ENCODE assay signal across 25 cellular contexts in genomic region chr7:148218603-148219002, GRCh38.
DNase-seq lines count a peak whose midpoint lies in the region; ATAC-seq, FAIRE-seq and TF ChIP-seq lines count a peak whose summit lies in the region.
"Had no signal": no experiment of that assay in that cellular context is flagged by ENCODE, and none has a peak within 500 bp of the region (broad histone marks: within the 10 kb centered on the region; RNA-seq: fewer than 3 reads in every experiment).

No MANE protein-coding gene starts in this region.

- FAIRE-seq in GM12891 (lab: Jason Lieb, UNC) = no peak
- FAIRE-seq: G401.6, RCC 7860 had no signal

- no peak for TF ChIP-seq POLR2A in GM12891 (IDR thresholded peaks at IDR 0.05; ENCODE audit: low read depth, low read length)

- peak; percentile 70 for ATAC-seq in GM21360 (IDR thresholded peaks at IDR 0.05; ENCODE audit: unreplicated experiment)
- peak; percentile 64 for ATAC-seq in HG03103 (IDR thresholded peaks at IDR 0.05; ENCODE audit: low read depth, unreplicated experiment)
- peak; percentile 63 for ATAC-seq in HG03520 (IDR thresholded peaks at IDR 0.05; ENCODE audit: unreplicated experiment)
- no peak for ATAC-seq in HG02588 (IDR thresholded peaks at IDR 0.05; ENCODE audit: unreplicated experiment)
- ATAC-seq in HG03095 (IDR thresholded peaks at IDR 0.05; ENCODE audit: unreplicated experiment) = no peak
- ATAC-seq: Right ventricle myocardium inferior had no signal

- DNase-seq in GM12891 (ENCODE audit: insufficient read length, low spot score) (no peak), germinal center (ENCODE audit: low spot score) (no peak)
- no peak for DNase-seq in stimulated activated CD4-positive, alpha-beta T cell treated with anti-CD3 and anti-CD28 coated beads, Interleukin-4, amount 100 ng/mL, for 1 hour
- DNase-seq: 8988T; Caco-2; CD4-positive, alpha-beta memory T cell; DMS153; H7; HFFc6; KBM-7; NCI-H1092; NCI-H1436; NCI-H1930; NCI-H2227 treated with DMSO at 0.1 percent for 48 hours; NCI-H524; NCI-H774; T-helper 9 cell had no signal

TF ChIP-seq in GM12891, 5 proteins besides CTCF, POLR2A, EP300 and RAD21:
- TF ChIP-seq POU2F2 (IDR thresholded peaks at IDR 0.05; ENCODE audit: low read depth, low read length) (peak; percentile 14; the same call in 1 of the 2 replicates), SPI1 (IDR thresholded peaks at IDR 0.05; ENCODE audit: low read depth, low read length) (no peak; the same call in 1 of the 2 replicates)

Comparison
In these comparisons a context has a peak if more than half of its experiments do, and no peak if none do; other contexts are left out.
1. ATAC-seq: peak in GM21360 (single experiment), HG03103 (single experiment) and HG03520 (single experiment); none in HG02588 (single experiment) and HG03095 (single experiment).